Comparison of ENCODE assay signal across 1 cellular context in the genomic region with DNA sequence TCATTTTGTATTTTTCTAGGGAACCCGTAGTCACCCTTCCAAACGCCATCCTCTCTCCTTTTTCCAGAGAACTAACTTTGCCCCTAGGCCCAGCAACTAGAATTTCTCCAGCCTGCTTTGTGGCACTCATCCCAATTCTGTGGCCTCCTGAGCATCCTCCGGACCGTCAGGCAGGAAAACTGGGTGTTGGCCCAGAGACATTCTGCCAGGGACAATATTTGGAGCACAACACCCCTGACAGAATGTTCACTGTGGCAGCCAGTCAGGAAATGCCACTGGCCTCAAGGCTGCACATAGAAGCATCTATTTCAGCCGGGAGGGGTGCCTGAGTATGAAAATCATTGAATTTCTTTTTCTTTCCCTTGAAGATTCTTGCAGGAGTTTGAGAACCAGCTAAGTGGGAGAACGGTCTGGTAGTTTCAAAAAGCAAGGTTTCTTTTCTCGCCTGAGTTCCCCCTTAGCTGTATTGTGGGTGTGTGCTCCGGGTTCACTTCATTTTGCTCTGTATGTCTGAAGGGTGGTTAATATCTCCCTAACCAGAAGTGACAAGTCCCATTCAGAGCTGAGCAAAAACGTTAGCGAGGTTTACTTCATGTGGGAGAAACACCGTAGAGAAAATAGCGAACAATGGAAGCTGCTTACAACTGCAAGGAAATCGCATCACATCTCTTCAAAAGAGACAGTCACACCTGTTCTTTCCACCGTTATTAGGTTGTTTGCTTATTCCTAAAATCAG.
TF ChIP-seq lines count a peak whose summit lies in the region.

No MANE protein-coding gene starts in this region.

TF ChIP-seq in HepG2, 621 proteins besides CTCF, POLR2A, EP300 and RAD21 (continued from another document):
- no peak for TF ChIP-seq ADNP (CRISPR knock-in tag; IDR thresholded peaks at IDR 0.05)
- TF ChIP-seq RFXAP (CRISPR knock-in tag; IDR thresholded peaks at IDR 0.05; ENCODE audit: borderline replicate concordance) = no peak
- TF ChIP-seq ZNF431 (CRISPR knock-in tag; IDR thresholded peaks at IDR 0.05; ENCODE audit: borderline replicate concordance, low read depth) = no peak
